23 cellular contexts compared by ENCODE assay signal in genomic region chr1:47688631-47689296, GRCh38.
DNase-seq lines count a peak whose midpoint lies in the region; ATAC-seq and TF ChIP-seq lines count a peak whose summit lies in the region.
"Had no signal": no experiment of that assay in that cellular context is flagged by ENCODE, and none has a peak within 500 bp of the region (broad histone marks: within the 10 kb centered on the region; RNA-seq: fewer than 3 reads in every experiment).

No MANE protein-coding gene starts in this region.

- TF ChIP-seq CTCF in glutamatergic neuron (IDR thresholded peaks at IDR 0.05; ENCODE audit: partially characterized antibody, unreplicated experiment) (no peak), osteocyte (IDR thresholded peaks at IDR 0.05) (no peak), omental fat pad (IDR thresholded peaks at IDR 0.05) (no peak)

- peak; percentile 11 for DNase-seq in activated CD8-positive, alpha-beta memory T cell treated with anti-CD3 and anti-CD28 coated beads for 24 hours
- DNase-seq in activated CD8-positive, alpha-beta memory T cell treated with anti-CD3 and anti-CD28 coated beads, Interleukin-2, amount 10 ng/mL, durations not matched to agents 7 days and 5 days: no peak
- peak; percentile 57 for DNase-seq in glutamatergic neuron
- peak; percentile 74 for DNase-seq in osteocyte (ENCODE audit: extremely low spot score, unreplicated experiment)
- peak; percentile 37 for DNase-seq in ureter (ENCODE audit: low spot score)
- DNase-seq in KG1 (lab: John Stamatoyannopoulos, UW): no peak
- DNase-seq in omental fat pad (ENCODE audit: low spot score): no peak
- DNase-seq in foreskin melanocyte: no peak
- DNase-seq: activated CD4-positive, alpha-beta T cell treated with anti-CD3 and anti-CD28 coated beads for 48 hours; activated gamma-delta T cell treated with Interleukin-2 at 50 U/mL for 16 hours; activated T-cell treated with anti-CD3 and anti-CD28 coated beads, Interleukin-2, amount 50 U/mL, for 24 hours; natural killer cell; NCI-H1048; SHP77; stimulated activated CD8-positive, alpha-beta memory T cell treated with anti-CD3 and anti-CD28 coated beads, Interleukin-4, amount 100 ng/mL, for 48 hours; SW 1271; T-helper 9 cell; WERI-Rb-1 had no signal

- H3K27me3 Mint-ChIP-seq in activated CD8-positive, alpha-beta memory T cell treated with anti-CD3 and anti-CD28 coated beads, Interleukin-2, amount 10 ng/mL, durations not matched to agents 7 days and 5 days: peaks cover 22% of the 10 kb centered on the region
- H3K27me3 Mint-ChIP-seq in glutamatergic neuron (ENCODE audit: unreplicated experiment): peaks cover 3% of the 10 kb centered on the region
- peaks cover 30% of the 10 kb centered on the region for H3K27me3 Mint-ChIP-seq in osteocyte (ENCODE audit: unreplicated experiment)

- H3K36me3 Mint-ChIP-seq in activated CD8-positive, alpha-beta memory T cell treated with anti-CD3 and anti-CD28 coated beads, Interleukin-2, amount 10 ng/mL, durations not matched to agents 7 days and 5 days: no peaks in the 10 kb centered on the region
- H3K36me3 Mint-ChIP-seq in glutamatergic neuron (ENCODE audit: unreplicated experiment) (no peaks in the 10 kb centered on the region), osteocyte (ENCODE audit: unreplicated experiment) (no peaks in the 10 kb centered on the region)
- H3K36me3 Mint-ChIP-seq: natural killer cell had no signal

- no peak overlapping the region for H3K27ac Mint-ChIP-seq in activated CD8-positive, alpha-beta memory T cell treated with anti-CD3 and anti-CD28 coated beads, Interleukin-2, amount 10 ng/mL, durations not matched to agents 7 days and 5 days
- H3K27ac Mint-ChIP-seq in glutamatergic neuron (ENCODE audit: unreplicated experiment) (peak overlapping the region; percentile 64), osteocyte (ENCODE audit: unreplicated experiment) (no peak overlapping the region)
- H3K27ac Mint-ChIP-seq: activated T-cell treated with anti-CD3 and anti-CD28 coated beads, Interleukin-2, amount 50 U/mL, for 24 hours; dendritic cell treated with granulocyte-macrophage colony-stimulating factor and Interleukin-4, amounts not matched to agents 40 ng/mL and 50 ng/mL, for 4 days; natural killer cell; stimulated activated naive CD8-positive, alpha-beta T cell treated with anti-CD3 and anti-CD28 coated beads, Interleukin-15, Interleukin-2, amounts not matched to agents 100 ng/mL and 50 ng/mL, for 24 hours had no signal

- H3K9me3 Mint-ChIP-seq in activated CD8-positive, alpha-beta memory T cell treated with anti-CD3 and anti-CD28 coated beads, Interleukin-2, amount 10 ng/mL, durations not matched to agents 7 days and 5 days (ENCODE audit: low read depth): no peaks in the 10 kb centered on the region
- H3K9me3 Mint-ChIP-seq in glutamatergic neuron (ENCODE audit: unreplicated experiment): peaks cover 6% of the 10 kb centered on the region
- no peaks in the 10 kb centered on the region for H3K9me3 Mint-ChIP-seq in osteocyte (ENCODE audit: unreplicated experiment)
- H3K9me3 Mint-ChIP-seq: activated T-cell treated with anti-CD3 and anti-CD28 coated beads, Interleukin-2, amount 50 U/mL, for 24 hours; dendritic cell treated with granulocyte-macrophage colony-stimulating factor and Interleukin-4, amounts not matched to agents 40 ng/mL and 50 ng/mL, for 4 days; natural killer cell; stimulated activated naive CD8-positive, alpha-beta T cell treated with anti-CD3 and anti-CD28 coated beads, Interleukin-15, Interleukin-2, amounts not matched to agents 100 ng/mL and 50 ng/mL, for 24 hours had no signal

- H3K4me3 Mint-ChIP-seq in activated CD8-positive, alpha-beta memory T cell treated with anti-CD3 and anti-CD28 coated beads, Interleukin-2, amount 10 ng/mL, durations not matched to agents 7 days and 5 days: no peak overlapping the region
- H3K4me3 Mint-ChIP-seq in glutamatergic neuron (ENCODE audit: unreplicated experiment) (peak overlapping the region; percentile 55), osteocyte (ENCODE audit: unreplicated experiment) (no peak overlapping the region)
- H3K4me3 Mint-ChIP-seq: activated T-cell treated with anti-CD3 and anti-CD28 coated beads, Interleukin-2, amount 50 U/mL, for 24 hours; dendritic cell treated with granulocyte-macrophage colony-stimulating factor and Interleukin-4, amounts not matched to agents 40 ng/mL and 50 ng/mL, for 4 days; natural killer cell; stimulated activated naive CD8-positive, alpha-beta T cell treated with anti-CD3 and anti-CD28 coated beads, Interleukin-15, Interleukin-2, amounts not matched to agents 100 ng/mL and 50 ng/mL, for 24 hours had no signal

- CTCF ChIA-PET in activated CD8-positive, alpha-beta memory T cell treated with anti-CD3 and anti-CD28 coated beads, Interleukin-2, amount 10 ng/mL, durations not matched to agents 7 days and 5 days (lab: Charles Lee): no interaction called here

- no peak for ATAC-seq in activated CD8-positive, alpha-beta memory T cell treated with anti-CD3 and anti-CD28 coated beads, Interleukin-2, amount 10 ng/mL, durations not matched to agents 7 days and 5 days
- ATAC-seq in omental fat pad (ENCODE audit: low FRiP score): no peak
- ATAC-seq: esophagus mucosa, GM12878, natural killer cell, pancreas had no signal

- H3K4me1 Mint-ChIP-seq in activated CD8-positive, alpha-beta memory T cell treated with anti-CD3 and anti-CD28 coated beads, Interleukin-2, amount 10 ng/mL, durations not matched to agents 7 days and 5 days: no peaks in the 10 kb centered on the region
- H3K4me1 Mint-ChIP-seq in glutamatergic neuron (ENCODE audit: low read depth, unreplicated experiment): peaks cover 30% of the 10 kb centered on the region
- peaks cover 22% of the 10 kb centered on the region for H3K4me1 Mint-ChIP-seq in osteocyte (ENCODE audit: unreplicated experiment)
- H3K4me1 Mint-ChIP-seq: natural killer cell had no signal

Comparison
In these comparisons a context has a peak if more than half of its experiments do, and no peak if none do; other contexts are left out.
1. DNase-seq: peak in activated CD8-positive, alpha-beta memory T cell treated with anti-CD3 and anti-CD28 coated beads for 24 hours (single experiment), glutamatergic neuron (single experiment), osteocyte (single experiment) and ureter (single experiment); none in activated CD8-positive, alpha-beta memory T cell treated with anti-CD3 and anti-CD28 coated beads, Interleukin-2, amount 10 ng/mL, durations not matched to agents 7 days and 5 days (single experiment), KG1 (single experiment), omental fat pad (single experiment) and foreskin melanocyte (single experiment).